ENCODE assay signal across 17 cellular contexts in genomic region chr1:212110617-212111016, GRCh38.
DNase-seq lines count a peak whose midpoint lies in the region; ATAC-seq, FAIRE-seq and TF ChIP-seq lines count a peak whose summit lies in the region.
"Had no signal": no experiment of that assay in that cellular context is flagged by ENCODE, and none has a peak within 500 bp of the region (broad histone marks: within the 10 kb centered on the region; RNA-seq: fewer than 3 reads in every experiment).

No MANE protein-coding gene starts in this region.

- H3K4me1 ChIP-seq in heart right ventricle, result peaks cover 0 to 60% (median 36%) of the 10 kb centered on the region in 9 donors
- peaks cover 12% of the 10 kb centered on the region for H3K4me1 ChIP-seq in upper lobe of right lung
- peaks cover 0 to 9% (median 0%) of the 10 kb centered on the region in 4 donors for H3K4me1 ChIP-seq in tibial nerve

- WGBS in heart right ventricle, 2 donors, result 7 to 23% methylated on average over 2 of the region's 2 CpGs
- 8 to 9% methylated on average over 2 of the region's 2 CpGs for WGBS in tibial nerve, 2 donors

- TF ChIP-seq POLR2A in tibial nerve (IDR thresholded peaks at IDR 0.05), result no peak

- no peak overlapping the region for H3K27ac ChIP-seq in heart right ventricle
- H3K27ac ChIP-seq in upper lobe of right lung, result no peak overlapping the region
- H3K27ac ChIP-seq in tibial nerve, result no peak overlapping the region
- H3K27ac ChIP-seq: transverse colon had no signal

- ATAC-seq in Right ventricle myocardium superior (ENCODE audit: poor library complexity), result peak; percentile 73
- peak in 3 of 8 donors; percentile 50 to 74 (median 68) for ATAC-seq in heart right ventricle
- peak; percentile 54 for ATAC-seq in upper lobe of right lung
- ATAC-seq: PC-3 had no signal

- DNase-seq in Right ventricle myocardium superior, result peak; percentile 50
- DNase-seq in cardiac septum (ENCODE audit: low spot score), result no peak
- peak; percentile 8 for DNase-seq in cerebellum (ENCODE audit: low spot score)
- DNase-seq in heart right ventricle, result peak in 1 of 2 donors; percentile 32
- no peak for DNase-seq in upper lobe of right lung
- DNase-seq in HTR-8/SVneo (ENCODE audit: insufficient read length, low spot score), result no peak
- no peak for DNase-seq in glomerular visceral epithelial cell (ENCODE audit: extremely low spot score)
- no peak for DNase-seq in tibial nerve (ENCODE audit: low spot score in 2 of 2)
- DNase-seq: activated CD4-positive, alpha-beta T cell treated with anti-CD3 and anti-CD28 coated beads for 48 hours; activated T-cell treated with anti-CD3 and anti-CD28 coated beads, Interleukin-2, amount 50 U/mL, for 1 hour; DMS53; effector CD8-positive, alpha-beta T cell; NCI-H1105; NCI-H345; PC-3; T-helper 2 cell; transverse colon had no signal

- H3K27me3 ChIP-seq in heart right ventricle (no peaks in the 10 kb centered on the region), upper lobe of right lung (no peaks in the 10 kb centered on the region), tibial nerve (no peaks in the 10 kb centered on the region)
- H3K27me3 ChIP-seq: transverse colon had no signal

- intact Hi-C loops in Right ventricle myocardium superior (cut with DNase I) (no loop called here), cardiac septum (cut with DNase I) (no loop called here), heart right ventricle (cut with DNase I) (no loop called here), upper lobe of right lung (cut with DNase I) (no loop called here)

- no peak for TF ChIP-seq EP300 in tibial nerve (IDR thresholded peaks at IDR 0.05)

- no peak for FAIRE-seq in HTR-8/SVneo (lab: Jason Lieb, UNC)

- H3K4me3 ChIP-seq in heart right ventricle, result no peak overlapping the region
- H3K4me3 ChIP-seq in upper lobe of right lung, result no peak overlapping the region
- no peak overlapping the region for H3K4me3 ChIP-seq in tibial nerve
- H3K4me3 ChIP-seq: transverse colon had no signal

- TF ChIP-seq CTCF in heart right ventricle (IDR thresholded peaks at IDR 0.05) (peak in 5 of 9 donors; percentile 16 to 53 (median 34)), upper lobe of right lung (IDR thresholded peaks at IDR 0.05) (no peak), tibial nerve (IDR thresholded peaks at IDR 0.05) (no peak)

- H3K36me3 ChIP-seq in heart right ventricle, result no peaks in the 10 kb centered on the region
- no peaks in the 10 kb centered on the region for H3K36me3 ChIP-seq in upper lobe of right lung
- H3K36me3 ChIP-seq in tibial nerve, result no peaks in the 10 kb centered on the region
- H3K36me3 ChIP-seq: transverse colon had no signal

- H3K9me3 ChIP-seq in heart right ventricle (no peaks in the 10 kb centered on the region), upper lobe of right lung (no peaks in the 10 kb centered on the region), tibial nerve (no peaks in the 10 kb centered on the region)
- H3K9me3 ChIP-seq: transverse colon had no signal

Comparison
In these comparisons a context has a peak if more than half of its experiments do, and no peak if none do; other contexts are left out.
1. DNase-seq: peak in Right ventricle myocardium superior (single experiment) and cerebellum (single experiment); none in cardiac septum (single experiment), upper lobe of right lung (single experiment), HTR-8/SVneo (single experiment), glomerular visceral epithelial cell (single experiment) and tibial nerve (0 of 2).
2. CTCF ChIP-seq: peak in heart right ventricle (5 of 9); none in upper lobe of right lung (single experiment) and tibial nerve (0 of 5).